Comparison of ENCODE assay signal across 17 cellular contexts in genomic region chrX:23659339-23659738, GRCh38. TPM values are rescaled to one million over a fixed set of nuclear protein-coding genes. Genes with fewer than 3 reads are reported as not detected.
A peak's percentile ranks its signal among the peaks of the same experiment; 100 is the strongest.
DNase-seq lines count a peak whose midpoint lies in the region; ATAC-seq, FAIRE-seq and TF ChIP-seq lines count a peak whose summit lies in the region.
"Had no signal": no experiment of that assay in that cellular context is flagged by ENCODE, and none has a peak within 500 bp of the region (broad histone marks: within the 10 kb centered on the region; RNA-seq: fewer than 3 reads in every experiment).

No MANE protein-coding gene starts in this region.

- TF ChIP-seq EP300 in A549 (IDR thresholded peaks at IDR 0.05) (no peak), stomach (IDR thresholded peaks at IDR 0.05) (no peak)

- intact Hi-C loops in stomach (cut with DNase I; ENCODE audit: low total_unique reads) = no loop called here

- H3K27me3 Mint-ChIP-seq in memory B cell = no peaks in the 10 kb centered on the region
- H3K27me3 Mint-ChIP-seq: IgD-negative memory B cell had no signal

- ATAC-seq in A549 (no peak), memory B cell (ENCODE audit: low read depth) (no peak)
- ATAC-seq: GM12878 had no signal

- H2AFZ ChIP-seq in mesenchymal stem cell (ENCODE audit: low read depth, low read length) = no peak overlapping the region
- H2AFZ ChIP-seq: PC-9 had no signal

- H2BK12ac ChIP-seq in mesenchymal stem cell (ENCODE audit: low read length in 2 of 2) = no peak overlapping the region

- TF ChIP-seq CTCF in A549 (IDR thresholded peaks at IDR 0.05) (no peak), bronchial epithelial cell (IDR thresholded peaks at IDR 0.05; ENCODE audit: insufficient read depth, low read length, severe bottlenecking) (no peak), stomach (IDR thresholded peaks at IDR 0.05) (no peak)

- H3K4me3 Mint-ChIP-seq in memory B cell = peak overlapping the region; percentile 63

- H3K9ac ChIP-seq in HUES48 (ENCODE audit: low read depth, low read length) (peak overlapping the region; percentile 67; the same call in 1 of the 2 replicates), mesenchymal stem cell (ENCODE audit: low read length) (no peak overlapping the region)

- no peak overlapping the region for H2BK5ac ChIP-seq in mesenchymal stem cell (ENCODE audit: low read depth, low read length, poor library complexity, severe bottlenecking)

- TF ChIP-seq POLR2A in A549 (IDR thresholded peaks at IDR 0.05; ENCODE audit: low read length) = no peak
- no peak for TF ChIP-seq POLR2A in stomach (IDR thresholded peaks at IDR 0.05)

- H3K27me3 ChIP-seq in HUES48 (ENCODE audit: control insufficient read depth, insufficient read depth, low read length) = no peaks in the 10 kb centered on the region
- no peaks in the 10 kb centered on the region for H3K27me3 ChIP-seq in bronchial epithelial cell (ENCODE audit: control insufficient read depth, insufficient read depth, low read length)
- no peaks in the 10 kb centered on the region for H3K27me3 ChIP-seq in stomach
- H3K27me3 ChIP-seq in mesenchymal stem cell (ENCODE audit: control insufficient read depth in 1 of 2, insufficient read depth in 1 of 2, low read length in 2 of 2) = peaks cover 0 to 5% of the 10 kb centered on the region in 2 experiments

- no peak for DNase-seq in A549 (ENCODE audit: low read depth in 1 of 2, low spot score in 1 of 2)
- DNase-seq in bronchial epithelial cell (ENCODE audit: low read depth) = no peak
- DNase-seq in memory B cell (ENCODE audit: low spot score in 2 of 2) = no peak
- DNase-seq in effector CD8-positive, alpha-beta T cell (lab: John Stamatoyannopoulos, UW) = no peak
- DNase-seq in stomach = no peak
- DNase-seq in mesenchymal stem cell = no peak
- DNase-seq in T-helper 2 cell = no peak
- DNase-seq: GOT3; NCI-H2227 treated with DMSO at 0.1 percent for 48 hours; NCI-H526 treated with DMSO at 0.1 percent for 48 hours; NK-92 treated with Interleukin-12 subunit alpha and Interleukin-12 subunit beta, amount 100 ng/mL, for 24 hours; PC-9 had no signal

- H4K8ac ChIP-seq in mesenchymal stem cell (ENCODE audit: low read length) = no peak overlapping the region

- no peaks in the 10 kb centered on the region for H3K79me1 ChIP-seq in mesenchymal stem cell (replicated peaks; ENCODE audit: low read length, poor library complexity, severe bottlenecking)

- 74% methylated on average over 4 of the region's 4 CpGs for WGBS in A549 (ENCODE audit: missing lambda C conversion rate)
- 77 to 86% (median 84%) methylated on average over 4 of the region's 4 CpGs for WGBS in stomach, 5 donors
- WGBS in mesenchymal stem cell = 97% methylated on average over 3 of the region's 4 CpGs

- H3K9me3 ChIP-seq in A549 (no peaks in the 10 kb centered on the region), HUES48 (ENCODE audit: control insufficient read depth, insufficient read depth, low read length) (no peaks in the 10 kb centered on the region), stomach (no peaks in the 10 kb centered on the region), mesenchymal stem cell (ENCODE audit: control insufficient read depth, low read length) (no peaks in the 10 kb centered on the region)

- POLR2A ChIA-PET in A549 (lab: Yijun Ruan, JAX) = no interaction called here

- peak overlapping the region; percentile 86 for H3K27ac Mint-ChIP-seq in memory B cell

- H3K18ac ChIP-seq in mesenchymal stem cell (ENCODE audit: low read depth in 1 of 2, low read length in 2 of 2) = no peak overlapping the region

- H3K14ac ChIP-seq in mesenchymal stem cell (ENCODE audit: low read length in 2 of 2) = no peak overlapping the region

- H3K27ac ChIP-seq in A549 (no peak overlapping the region), HUES48 (ENCODE audit: low read depth, low read length) (peak overlapping the region; percentile 65), stomach (no peak overlapping the region), mesenchymal stem cell (ENCODE audit: low read length, poor library complexity, severe bottlenecking) (no peak overlapping the region)
- H3K27ac ChIP-seq: C4-2B, PC-9 had no signal

- H3K4me1 Mint-ChIP-seq in memory B cell = peaks cover 11% of the 10 kb centered on the region

- H2AK5ac ChIP-seq in mesenchymal stem cell (ENCODE audit: low read length, severe bottlenecking) = no peak overlapping the region

- peaks cover 2% of the 10 kb centered on the region for H3K36me3 Mint-ChIP-seq in memory B cell
- H3K36me3 Mint-ChIP-seq: IgD-negative memory B cell had no signal

- H3K4me2 ChIP-seq in A549 (no peak overlapping the region), mesenchymal stem cell (ENCODE audit: low read length, poor library complexity, severe bottlenecking) (no peak overlapping the region)
- H3K4me2 ChIP-seq: PC-9 had no signal

- FAIRE-seq in A549 (lab: Jason Lieb, UNC) = peak; percentile 18
- peak; percentile 60 for FAIRE-seq in bronchial epithelial cell (lab: Jason Lieb, UNC)
- FAIRE-seq: GM12878, GM19239 had no signal

- no peak overlapping the region for H4K91ac ChIP-seq in mesenchymal stem cell (ENCODE audit: low read length)

- H2BK120ac ChIP-seq in mesenchymal stem cell (ENCODE audit: low read depth, low read length) = no peak overlapping the region

- no peak for TF ChIP-seq RAD21 in A549 (conservative IDR thresholded peaks at IDR 0.05 in 1 of 2, IDR thresholded peaks at IDR 0.05 in 1 of 2)

- H3K4me3 ChIP-seq in A549 = no peak overlapping the region
- peak overlapping the region; percentile 9 for H3K4me3 ChIP-seq in HUES48 (ENCODE audit: low read depth, low read length)
- H3K4me3 ChIP-seq in bronchial epithelial cell (ENCODE audit: low read depth, low read length) = no peak overlapping the region
- H3K4me3 ChIP-seq in stomach = no peak overlapping the region
- H3K4me3 ChIP-seq in mesenchymal stem cell (ENCODE audit: insufficient read depth in 1 of 2, low read depth in 1 of 2, low read length in 2 of 2) = no peak overlapping the region
- H3K4me3 ChIP-seq: GM12878, PC-9 had no signal

- no peaks in the 10 kb centered on the region for H3K9me3 Mint-ChIP-seq in memory B cell
- H3K9me3 Mint-ChIP-seq: IgD-negative memory B cell had no signal

- H3K4ac ChIP-seq in mesenchymal stem cell (ENCODE audit: low read depth in 1 of 2, low read length in 2 of 2) = no peak overlapping the region

- H3K36me3 ChIP-seq in HUES48 (ENCODE audit: control insufficient read depth, insufficient read depth, low read length) = no peaks in the 10 kb centered on the region
- no peaks in the 10 kb centered on the region for H3K36me3 ChIP-seq in bronchial epithelial cell (ENCODE audit: control insufficient read depth, insufficient read depth, low read length)
- H3K36me3 ChIP-seq in stomach = no peaks in the 10 kb centered on the region
- no peaks in the 10 kb centered on the region for H3K36me3 ChIP-seq in mesenchymal stem cell (ENCODE audit: control insufficient read depth in 1 of 2, insufficient read depth in 2 of 2, low read depth in 1 of 2, low read length in 2 of 2)

- CTCF ChIA-PET in A549 (lab: Yijun Ruan, JAX) = no interaction called here

- H3K4me1 ChIP-seq in A549 (no peaks in the 10 kb centered on the region), HUES48 (ENCODE audit: control insufficient read depth, insufficient read depth, low read length) (peaks cover 23% of the 10 kb centered on the region), stomach (no peaks in the 10 kb centered on the region), mesenchymal stem cell (ENCODE audit: control insufficient read depth, insufficient read depth, low read depth, low read length) (no peaks in the 10 kb centered on the region)

- H2BK15ac ChIP-seq in mesenchymal stem cell (ENCODE audit: low read depth, poor library complexity, severe bottlenecking) = no peak overlapping the region

- H3K23ac ChIP-seq in mesenchymal stem cell (ENCODE audit: low read length in 2 of 2) = no peak overlapping the region

TF ChIP-seq in A549, 52 proteins besides CTCF, POLR2A, EP300 and RAD21 (continues in another document):
- no peak for TF ChIP-seq ZC3H11A (IDR thresholded peaks at IDR 0.05)
- no peak for TF ChIP-seq EHF (CRISPR knock-in tag; IDR thresholded peaks at IDR 0.05)
- TF ChIP-seq, protein P1, sequence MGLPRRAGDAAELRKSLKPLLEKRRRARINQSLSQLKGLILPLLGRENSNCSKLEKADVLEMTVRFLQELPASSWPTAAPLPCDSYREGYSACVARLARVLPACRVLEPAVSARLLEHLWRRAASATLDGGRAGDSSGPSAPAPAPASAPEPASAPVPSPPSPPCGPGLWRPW (IDR thresholded peaks at IDR 0.05) = no peak
- TF ChIP-seq HOXA7 (CRISPR knock-in tag; IDR thresholded peaks at IDR 0.05) = no peak
- no peak for TF ChIP-seq RCOR1 (IDR thresholded peaks at IDR 0.05; ENCODE audit: low read depth, low read length)
- TF ChIP-seq FOXS1 (CRISPR knock-in tag; IDR thresholded peaks at IDR 0.05) = no peak
- TF ChIP-seq SREBF2 (IDR thresholded peaks at IDR 0.05) = no peak
- TF ChIP-seq, protein P2, sequence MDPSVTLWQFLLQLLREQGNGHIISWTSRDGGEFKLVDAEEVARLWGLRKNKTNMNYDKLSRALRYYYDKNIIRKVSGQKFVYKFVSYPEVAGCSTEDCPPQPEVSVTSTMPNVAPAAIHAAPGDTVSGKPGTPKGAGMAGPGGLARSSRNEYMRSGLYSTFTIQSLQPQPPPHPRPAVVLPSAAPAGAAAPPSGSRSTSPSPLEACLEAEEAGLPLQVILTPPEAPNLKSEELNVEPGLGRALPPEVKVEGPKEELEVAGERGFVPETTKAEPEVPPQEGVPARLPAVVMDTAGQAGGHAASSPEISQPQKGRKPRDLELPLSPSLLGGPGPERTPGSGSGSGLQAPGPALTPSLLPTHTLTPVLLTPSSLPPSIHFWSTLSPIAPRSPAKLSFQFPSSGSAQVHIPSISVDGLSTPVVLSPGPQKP (IDR thresholded peaks at IDR 0.05; ENCODE audit: low read depth, low read length) = no peak
- no peak for TF ChIP-seq ZSCAN20 (CRISPR knock-in tag; IDR thresholded peaks at IDR 0.05)
- TF ChIP-seq USF2 (IDR thresholded peaks at IDR 0.05) = no peak

RNA-seq across cellular contexts. Expression of gene PRDX4, which starts 8.0 kb away (rescaled TPM):
- polyA plus RNA-seq in A549 (2011; rRNA removed) (283 and 313 TPM in 2 replicates), A549 (2017; fragmentation: RNase III; extraction: RNeasy Plus Mini Kit Qiagen cat#74134 plus additional on column Dnase treatment) (207 to 226 TPM (median 212 TPM) in 3 replicates), stomach (10 to 100 TPM; 41.7 to 84.9 (median 70.8) TPM)
- polyA plus RNA-seq in A549 (2012; cell fraction: cytosol; rRNA removed) = 233 and 265 TPM in 2 replicates
- polyA plus RNA-seq in A549 (2012; cell fraction: nucleus; rRNA removed) = 150 and 171 TPM in 2 replicates
- 49.2 and 49.4 TPM in 2 replicates for polyA minus RNA-seq in A549 (2011; rRNA and poly(A)+ RNA removed)
- total RNA-seq in bronchial epithelial cell (147 and 179 TPM in 2 replicates), stomach (100 to 1,000 TPM in 2 of 5 donors, 10 to 100 TPM in 2, 1 to 10 TPM in 1; 8.2 to 143 (median 84.6) TPM)
- polyA plus RNA-seq in mesenchymal stem cell (2013, experiment 1 of 2) = 233 TPM
- 248 TPM for polyA plus RNA-seq in mesenchymal stem cell (2013, experiment 2 of 2)
